Comparison of ENCODE assay signal across 17 cellular contexts in genomic region chr9:133105461-133105770, GRCh38. TPM values are rescaled to one million over a fixed set of nuclear protein-coding genes. Genes with fewer than 3 reads are reported as not detected.
"Had no signal": no experiment of that assay in that cellular context is flagged by ENCODE, and none has a peak within 500 bp of the region (broad histone marks: within the 10 kb centered on the region; RNA-seq: fewer than 3 reads in every experiment).

No MANE protein-coding gene starts in this region.

- H3K9me3 Mint-ChIP-seq: activated CD4-positive, alpha-beta memory T cell treated with anti-CD3 and anti-CD28 coated beads, Interleukin-2, amount 10 ng/mL, durations not matched to agents 7 days and 5 days; activated naive CD4-positive, alpha-beta T cell treated with anti-CD3 and anti-CD28 coated beads for 36 hours; activated T-helper 1 cell treated with anti-CD3 and anti-CD28 coated beads, Interleukin-12 subunit alpha, Interleukin-12 subunit beta, Interleukin-2, Interleukin-4 antibody, amounts not matched to agents 30 ng/mL and 10 ng/mL and 1 ng/mL, durations not matched to agents 14 hours and 24 hours and 36 hours; stimulated activated memory B cell treated with anti-CD40 and anti-IgM and Interleukin-4, amounts not matched to agents 10 μg/mL and 1 μg/mL and 100 μg/mL, for 72 hours had no signal

- H3K4me1 Mint-ChIP-seq: activated CD4-positive, alpha-beta memory T cell treated with anti-CD3 and anti-CD28 coated beads, Interleukin-2, amount 10 ng/mL, durations not matched to agents 7 days and 5 days; stimulated activated memory B cell treated with anti-CD40 and anti-IgM and Interleukin-4, amounts not matched to agents 10 μg/mL and 1 μg/mL and 100 μg/mL, for 72 hours had no signal

- H3K27me3 Mint-ChIP-seq: activated CD4-positive, alpha-beta memory T cell treated with anti-CD3 and anti-CD28 coated beads, Interleukin-2, amount 10 ng/mL, durations not matched to agents 7 days and 5 days; activated CD4-positive, alpha-beta T cell treated with anti-CD3 and anti-CD28 coated beads for 36 hours; stimulated activated memory B cell treated with anti-CD40 and anti-IgM and Interleukin-4, amounts not matched to agents 10 μg/mL and 1 μg/mL and 100 μg/mL, for 72 hours had no signal

- H3K4me1 ChIP-seq: SJSA1 had no signal

- H3K27ac ChIP-seq: esophagus muscularis mucosa, ovary, SJSA1 had no signal

- ATAC-seq: activated CD4-positive, alpha-beta T cell treated with anti-CD3 and anti-CD28 coated beads for 36 hours; stimulated activated memory B cell treated with anti-CD40 and anti-IgM and Interleukin-4, amounts not matched to agents 10 μg/mL and 1 μg/mL and 100 μg/mL, for 72 hours had no signal

- H3K27ac Mint-ChIP-seq: activated CD4-positive, alpha-beta memory T cell treated with anti-CD3 and anti-CD28 coated beads, Interleukin-2, amount 10 ng/mL, durations not matched to agents 7 days and 5 days; activated CD4-positive, alpha-beta T cell treated with anti-CD3 and anti-CD28 coated beads for 36 hours; activated naive CD4-positive, alpha-beta T cell treated with anti-CD3 and anti-CD28 coated beads for 36 hours; activated T-helper 1 cell treated with anti-CD3 and anti-CD28 coated beads, Interleukin-12 subunit alpha, Interleukin-12 subunit beta, Interleukin-2, Interleukin-4 antibody, amounts not matched to agents 30 ng/mL and 10 ng/mL and 1 ng/mL, durations not matched to agents 14 hours and 24 hours and 36 hours; stimulated activated memory B cell treated with anti-CD40 and anti-IgM and Interleukin-4, amounts not matched to agents 10 μg/mL and 1 μg/mL and 100 μg/mL, for 72 hours had no signal

- H3K36me3 ChIP-seq: ovary had no signal

- FAIRE-seq: small intestine had no signal

- H3K9me3 ChIP-seq: esophagus muscularis mucosa, ovary, SJSA1 had no signal

- H3K27me3 ChIP-seq: esophagus muscularis mucosa, ovary, SJSA1 had no signal

- DNase-seq: activated CD4-positive, alpha-beta memory T cell treated with anti-CD3 and anti-CD28 coated beads, Interleukin-2, amount 10 ng/mL, durations not matched to agents 7 days and 5 days; activated CD4-positive, alpha-beta T cell treated with anti-CD3 and anti-CD28 coated beads for 36 hours; activated CD8-positive, alpha-beta memory T cell treated with anti-CD3 and anti-CD28 coated beads, Interleukin-2, amount 50 U/mL, for 48 hours; activated naive CD4-positive, alpha-beta T cell treated with anti-CD3 and anti-CD28 coated beads for 36 hours; central memory CD4-positive, alpha-beta T cell; hypothalamus; mammary epithelial cell; retina; small intestine; T-helper 9 cell; trophoblast cell had no signal

- H3K4me3 Mint-ChIP-seq: activated CD4-positive, alpha-beta memory T cell treated with anti-CD3 and anti-CD28 coated beads, Interleukin-2, amount 10 ng/mL, durations not matched to agents 7 days and 5 days; activated CD4-positive, alpha-beta T cell treated with anti-CD3 and anti-CD28 coated beads for 36 hours; activated naive CD4-positive, alpha-beta T cell treated with anti-CD3 and anti-CD28 coated beads for 36 hours; activated T-helper 1 cell treated with anti-CD3 and anti-CD28 coated beads, Interleukin-12 subunit alpha, Interleukin-12 subunit beta, Interleukin-2, Interleukin-4 antibody, amounts not matched to agents 30 ng/mL and 10 ng/mL and 1 ng/mL, durations not matched to agents 14 hours and 24 hours and 36 hours; stimulated activated memory B cell treated with anti-CD40 and anti-IgM and Interleukin-4, amounts not matched to agents 10 μg/mL and 1 μg/mL and 100 μg/mL, for 72 hours had no signal

- H3K4me3 ChIP-seq: esophagus muscularis mucosa, ovary, SJSA1 had no signal

RNA-seq across cellular contexts. Expression of gene GBGT1, which starts 58.3 kb away (rescaled TPM):
- total RNA-seq: SJSA1 had no signal
- polyA plus RNA-seq: neural cell had no signal
